In genomic region chr6:16822529-16822928, GRCh38 we compare ENCODE assay signal across 18 cellular contexts.
DNase-seq lines count a peak whose midpoint lies in the region; ATAC-seq and TF ChIP-seq lines count a peak whose summit lies in the region.
"Had no signal": no experiment of that assay in that cellular context is flagged by ENCODE, and none has a peak within 500 bp of the region (broad histone marks: within the 10 kb centered on the region; RNA-seq: fewer than 3 reads in every experiment).

No MANE protein-coding gene starts in this region.

- peak; percentile 19 for DNase-seq in RWPE1 (ENCODE audit: low spot score)
- peak in 1 of 2 donors; percentile 72 for DNase-seq in foreskin keratinocyte
- DNase-seq in trophoblast cell = no peak
- no peak for DNase-seq in T-helper 9 cell
- DNase-seq: BE2C; CD4-positive, alpha-beta memory T cell; DMS153; DMS79 treated with DMSO at 0.1 percent for 48 hours; EL; GDM1; H7; IMR-90 had no signal

- no peaks in the 10 kb centered on the region for H3K27me3 ChIP-seq in foreskin keratinocyte
- H3K27me3 ChIP-seq in trophoblast cell (ENCODE audit: insufficient read depth, low read length) = no peaks in the 10 kb centered on the region
- H3K27me3 ChIP-seq: BE2C had no signal

- no peak overlapping the region for H4K91ac ChIP-seq in trophoblast cell (ENCODE audit: low read depth, low read length)

- no peak overlapping the region for H2AK5ac ChIP-seq in trophoblast cell (ENCODE audit: low read length)

- H3K9me3 ChIP-seq in HEK293 (ENCODE audit: control insufficient read depth, insufficient read depth, low read depth, low read length) (no peaks in the 10 kb centered on the region), trophoblast cell (ENCODE audit: insufficient read depth, low read depth, low read length) (no peaks in the 10 kb centered on the region)
- H3K9me3 ChIP-seq: A549, BE2C had no signal

- no CpG with 5 or more reads among the region's 2 CpGs for WGBS in trophoblast cell (ENCODE audit: extremely low coverage, insufficient coverage, insufficient read length)

- TF ChIP-seq CTCF in HEK293 (tag by site-specific recombination; IDR thresholded peaks at IDR 0.05) = no peak
- TF ChIP-seq CTCF in RWPE1 (conservative IDR thresholded peaks at IDR 0.05; ENCODE audit: low read depth) = no peak
- peak; percentile 32 for TF ChIP-seq CTCF in foreskin keratinocyte (conservative IDR thresholded peaks at IDR 0.05)

- no peak overlapping the region for H2AFZ ChIP-seq in trophoblast cell (ENCODE audit: insufficient read depth, low read length, poor library complexity)

- ATAC-seq in foreskin keratinocyte (peak; percentile 71), GM21515 (IDR thresholded peaks at IDR 0.05; ENCODE audit: unreplicated experiment) (no peak), GM19023 (IDR thresholded peaks at IDR 0.05; ENCODE audit: unreplicated experiment) (no peak)
- ATAC-seq: A549 had no signal

- H2BK120ac ChIP-seq in trophoblast cell (ENCODE audit: insufficient read depth, low read length, poor library complexity) = no peak overlapping the region

- H2BK12ac ChIP-seq in trophoblast cell (ENCODE audit: low read length) = no peak overlapping the region

- H3K4me3 ChIP-seq in HEK293 (ENCODE audit: low read depth, low read length) = no peak overlapping the region
- H3K4me3 ChIP-seq in trophoblast cell (ENCODE audit: low read depth, low read length) = no peak overlapping the region
- H3K4me3 ChIP-seq: A549, GM23338 had no signal

- CTCF ChIA-PET in HEK293 (lab: Yijun Ruan, JAX) = interaction anchor here (0.7 to 1.7 kb wide), 6 partner anchors 19 to 311 kb away, joined by 3 to 7 read pairs (median 4); no protein-coding TSS in a partner anchor
- CTCF ChIA-PET in RWPE1 (lab: Yijun Ruan, JAX) = interaction anchor here (0.6 to 1.5 kb wide), 3 partner anchors 179 to 491 kb away, joined by 4 to 5 read pairs (median 4); no protein-coding TSS in a partner anchor

- no peaks in the 10 kb centered on the region for H3K79me1 ChIP-seq in trophoblast cell (ENCODE audit: low read length)

- no peak overlapping the region for H4K12ac ChIP-seq in trophoblast cell (ENCODE audit: low read depth, low read length)

- H4K8ac ChIP-seq in trophoblast cell (ENCODE audit: low read depth, low read length) = no peak overlapping the region

- H3K27ac ChIP-seq in HEK293 (ENCODE audit: extremely low read depth, low read depth, low read length) = no peak overlapping the region
- no peak overlapping the region for H3K27ac ChIP-seq in RWPE1
- H3K27ac ChIP-seq in foreskin keratinocyte = no peak overlapping the region
- H3K27ac ChIP-seq in trophoblast cell (ENCODE audit: low read depth, low read length) = no peak overlapping the region
- H3K27ac ChIP-seq: A549, C4-2B had no signal

- no peak overlapping the region for H3K18ac ChIP-seq in trophoblast cell (ENCODE audit: low read length)

- no peak overlapping the region for H3K4me2 ChIP-seq in trophoblast cell (ENCODE audit: low read length)
- H3K4me2 ChIP-seq: A549, GM23338 had no signal

- H3K9ac ChIP-seq in trophoblast cell (ENCODE audit: low read length) = no peak overlapping the region

- no peak overlapping the region for H3K4ac ChIP-seq in trophoblast cell (ENCODE audit: low read depth, low read length)

- H3K4me1 ChIP-seq in HEK293 (ENCODE audit: control insufficient read depth, insufficient read depth, low read length) = peaks cover 6% of the 10 kb centered on the region; the same call in 1 of the 2 replicates
- H3K4me1 ChIP-seq in foreskin keratinocyte = peaks cover 11% of the 10 kb centered on the region
- no peaks in the 10 kb centered on the region for H3K4me1 ChIP-seq in trophoblast cell (ENCODE audit: control insufficient read depth in 1 of 2, insufficient read depth in 2 of 2, low read length in 2 of 2)
- H3K4me1 ChIP-seq: BE2C had no signal

- no peak overlapping the region for H3K14ac ChIP-seq in trophoblast cell (ENCODE audit: low read length)

- no peak overlapping the region for H2BK5ac ChIP-seq in trophoblast cell (ENCODE audit: low read depth, low read length, poor library complexity)

- POLR2A ChIA-PET in HEK293 (lab: Yijun Ruan, JAX) = no interaction called here
- POLR2A ChIA-PET in RWPE1 (lab: Yijun Ruan, JAX; ENCODE audit: low non-redundant PET) = interaction anchor here (0.5 kb wide), 1 partner anchor 145 kb away, joined by 3 read pairs; no protein-coding TSS in a partner anchor

- peak overlapping the region; percentile 76 for H3K23ac ChIP-seq in trophoblast cell (ENCODE audit: low read length)

- H3K36me3 ChIP-seq in HEK293 (ENCODE audit: control insufficient read depth in 2 of 2, insufficient read depth in 1 of 2, low read length in 2 of 2) (no peaks in the 10 kb centered on the region), trophoblast cell (ENCODE audit: control insufficient read depth in 1 of 2, insufficient read depth in 2 of 2, low read length in 2 of 2) (no peaks in the 10 kb centered on the region)
- H3K36me3 ChIP-seq: BE2C had no signal

- H3K79me2 ChIP-seq in trophoblast cell (ENCODE audit: control insufficient read depth, insufficient read depth, low read length, poor library complexity) = no peaks in the 10 kb centered on the region

TF ChIP-seq in HEK293, 187 proteins besides CTCF, POLR2A, EP300 and RAD21:
- TF ChIP-seq SP2 (tag by site-specific recombination; IDR thresholded peaks at IDR 0.05) (no peak), ZBTB20 (tag by site-specific recombination; IDR thresholded peaks at IDR 0.05) (0 out of 2 replicates have a peak, but pooled peaks have one; percentile 28), ZSCAN23 (tag by site-specific recombination; IDR thresholded peaks at IDR 0.05) (no peak)
